Comparison of ENCODE assay signal across 16 cellular contexts in genomic region chr20:32444474-32445220, GRCh38.
DNase-seq lines count a peak whose midpoint lies in the region; ATAC-seq and FAIRE-seq lines count a peak whose summit lies in the region.
"Had no signal": no experiment of that assay in that cellular context is flagged by ENCODE, and none has a peak within 500 bp of the region (broad histone marks: within the 10 kb centered on the region; RNA-seq: fewer than 3 reads in every experiment).

No MANE protein-coding gene starts in this region.

- no peaks in the 10 kb centered on the region for H3K9me3 ChIP-seq in CD4-positive, CD25-positive, alpha-beta regulatory T cell (ENCODE audit: control insufficient read depth in 2 of 2, low read length in 2 of 2)
- H3K9me3 ChIP-seq in neuronal stem cell (replicated peaks in 1 of 2; ENCODE audit: control insufficient read depth in 2 of 2, insufficient read depth in 1 of 2, low read depth in 1 of 2, low read length in 2 of 2) = no peaks in the 10 kb centered on the region
- H3K9me3 ChIP-seq: lower lobe of right lung, prostate gland had no signal

- peak overlapping the region; percentile 80 to 89 (median 87) for H3K27ac Mint-ChIP-seq in CD4-positive, CD25-positive, alpha-beta regulatory T cell
- peak overlapping the region in 2 of 3 donors; percentile 46 to 65 for H3K27ac Mint-ChIP-seq in IgD-negative memory B cell
- H3K27ac Mint-ChIP-seq in central memory CD8-positive, alpha-beta T cell (ENCODE audit: low read depth) = peak overlapping the region; percentile 39

- peaks cover 27% of the 10 kb centered on the region for H3K36me3 Mint-ChIP-seq in CD4-positive, CD25-positive, alpha-beta regulatory T cell
- no peaks in the 10 kb centered on the region for H3K36me3 Mint-ChIP-seq in IgD-negative memory B cell
- peaks cover 36% of the 10 kb centered on the region for H3K36me3 Mint-ChIP-seq in central memory CD8-positive, alpha-beta T cell (ENCODE audit: insufficient read depth)

- FAIRE-seq in HTR-8/SVneo (lab: Jason Lieb, UNC) = no peak

- H3K9me3 Mint-ChIP-seq in CD4-positive, CD25-positive, alpha-beta regulatory T cell = no peaks in the 10 kb centered on the region
- no peaks in the 10 kb centered on the region for H3K9me3 Mint-ChIP-seq in IgD-negative memory B cell
- H3K9me3 Mint-ChIP-seq in central memory CD8-positive, alpha-beta T cell = no peaks in the 10 kb centered on the region
- H3K9me3 Mint-ChIP-seq: activated T-cell treated with anti-CD3 and anti-CD28 coated beads, Interleukin-2, amount 50 U/mL, for 4 hours; stimulated activated naive B cell treated with anti-CD40 and anti-IgM and Interleukin-4, amounts not matched to agents 10 μg/mL and 1 μg/mL and 100 μg/mL, for 72 hours had no signal

- H2AK5ac ChIP-seq in neuronal stem cell (ENCODE audit: low read depth, low read length) = no peak overlapping the region

- H4K91ac ChIP-seq in neuronal stem cell (ENCODE audit: low read depth, low read length, poor library complexity) = no peak overlapping the region

- H3K27me3 Mint-ChIP-seq in CD4-positive, CD25-positive, alpha-beta regulatory T cell = no peaks in the 10 kb centered on the region
- H3K27me3 Mint-ChIP-seq in IgD-negative memory B cell = no peaks in the 10 kb centered on the region
- no peaks in the 10 kb centered on the region for H3K27me3 Mint-ChIP-seq in central memory CD8-positive, alpha-beta T cell
- H3K27me3 Mint-ChIP-seq: stimulated activated naive B cell treated with anti-CD40 and anti-IgM and Interleukin-4, amounts not matched to agents 10 μg/mL and 1 μg/mL and 100 μg/mL, for 72 hours had no signal

- no peak overlapping the region for H3K18ac ChIP-seq in neuronal stem cell (ENCODE audit: low read length)

- H3K79me1 ChIP-seq in neuronal stem cell (ENCODE audit: low read depth, low read length) = peaks cover 5% of the 10 kb centered on the region

- H3K4me3 ChIP-seq in CD4-positive, CD25-positive, alpha-beta regulatory T cell (ENCODE audit: low read depth, low read length) = no peak overlapping the region
- no peak overlapping the region for H3K4me3 ChIP-seq in neuronal stem cell (ENCODE audit: low read length in 2 of 2)
- H3K4me3 ChIP-seq: lower lobe of right lung, prostate gland had no signal

- no peak overlapping the region for H2BK15ac ChIP-seq in neuronal stem cell (ENCODE audit: low read length)

- H3K27ac ChIP-seq in CD4-positive, CD25-positive, alpha-beta regulatory T cell (ENCODE audit: insufficient read depth, low read length, poor library complexity, severe bottlenecking) = peak overlapping the region; percentile 31
- peak overlapping the region; percentile 44 for H3K27ac ChIP-seq in neuronal stem cell (replicated peaks; ENCODE audit: low read length)
- H3K27ac ChIP-seq: lower lobe of right lung, prostate gland had no signal

- H3K4me1 Mint-ChIP-seq in CD4-positive, CD25-positive, alpha-beta regulatory T cell = peaks cover 0 to 53% (median 28%) of the 10 kb centered on the region in 4 donors
- H3K4me1 Mint-ChIP-seq in IgD-negative memory B cell = peaks cover 32 to 52% (median 34%) of the 10 kb centered on the region in 3 donors
- H3K4me1 Mint-ChIP-seq in central memory CD8-positive, alpha-beta T cell = peaks cover 21% of the 10 kb centered on the region

- H4K8ac ChIP-seq in neuronal stem cell (ENCODE audit: low read depth, low read length) = no peak overlapping the region

- no peak overlapping the region for H2AFZ ChIP-seq in neuronal stem cell (ENCODE audit: low read length)

- H3K14ac ChIP-seq in neuronal stem cell (ENCODE audit: low read length) = no peak overlapping the region

- H3K4me3 Mint-ChIP-seq in CD4-positive, CD25-positive, alpha-beta regulatory T cell = no peak overlapping the region
- H3K4me3 Mint-ChIP-seq in IgD-negative memory B cell = peak overlapping the region in 1 of 4 donors; percentile 74
- no peak overlapping the region for H3K4me3 Mint-ChIP-seq in central memory CD8-positive, alpha-beta T cell
- H3K4me3 Mint-ChIP-seq: activated T-cell treated with anti-CD3 and anti-CD28 coated beads, Interleukin-2, amount 50 U/mL, for 4 hours had no signal

- H3K36me3 ChIP-seq in CD4-positive, CD25-positive, alpha-beta regulatory T cell (ENCODE audit: control insufficient read depth, insufficient read depth, low read length) = peaks cover 66% of the 10 kb centered on the region
- H3K36me3 ChIP-seq in neuronal stem cell (replicated peaks in 1 of 2; ENCODE audit: control insufficient read depth in 2 of 2, insufficient read depth in 2 of 2, low read length in 2 of 2) = peaks cover 23 to 96% of the 10 kb centered on the region in 2 donors
- H3K36me3 ChIP-seq: prostate gland had no signal

- H2BK120ac ChIP-seq in neuronal stem cell (ENCODE audit: low read depth, low read length) = no peak overlapping the region

- H3K4me1 ChIP-seq in CD4-positive, CD25-positive, alpha-beta regulatory T cell (ENCODE audit: control insufficient read depth, insufficient read depth, low read length, poor library complexity, severe bottlenecking) = peaks cover 10% of the 10 kb centered on the region
- H3K4me1 ChIP-seq in neuronal stem cell (ENCODE audit: control insufficient read depth in 2 of 2, insufficient read depth in 1 of 2, low read depth in 1 of 2, low read length in 2 of 2) = peaks cover 0 to 12% of the 10 kb centered on the region in 2 donors

- H3K4me2 ChIP-seq in neuronal stem cell (ENCODE audit: insufficient read depth, low read length, poor library complexity, severe bottlenecking) = no peak overlapping the region

- no peak overlapping the region for H2BK5ac ChIP-seq in neuronal stem cell (ENCODE audit: low read length)

- no peak for DNase-seq in CD4-positive, CD25-positive, alpha-beta regulatory T cell
- no peak for DNase-seq in central memory CD8-positive, alpha-beta T cell (ENCODE audit: low spot score in 2 of 2)
- DNase-seq in neuronal stem cell (ENCODE audit: low spot score) (no peak), GM03348 (ENCODE audit: low spot score) (no peak), HTR-8/SVneo (ENCODE audit: insufficient read length, low spot score) (no peak)
- DNase-seq in stimulated activated CD4-positive, alpha-beta T cell treated with anti-CD3 and anti-CD28 coated beads, Interleukin-1b, Interleukin-23, amount 100 ng/mL, for 48 hours = no peak
- DNase-seq: activated T-cell treated with anti-CD3 and anti-CD28 coated beads, Interleukin-2, amount 50 U/mL, for 4 hours; erythroblast; KBM-7; lower lobe of right lung; NCI-H146; stimulated activated naive B cell treated with anti-CD40 and anti-IgM and Interleukin-4, amounts not matched to agents 10 μg/mL and 1 μg/mL and 100 μg/mL, for 72 hours had no signal

- ATAC-seq in CD4-positive, CD25-positive, alpha-beta regulatory T cell (ENCODE audit: low read depth in 2 of 2) = no peak
- ATAC-seq in central memory CD8-positive, alpha-beta T cell (replicated peaks; ENCODE audit: extremely low read depth, poor library complexity, severe bottlenecking) = no peak
- ATAC-seq in GM19023 (IDR thresholded peaks at IDR 0.05; ENCODE audit: unreplicated experiment) = no peak
- ATAC-seq: activated T-cell treated with anti-CD3 and anti-CD28 coated beads, Interleukin-2, amount 50 U/mL, for 4 hours; HCT116; stimulated activated naive B cell treated with anti-CD40 and anti-IgM and Interleukin-4, amounts not matched to agents 10 μg/mL and 1 μg/mL and 100 μg/mL, for 72 hours had no signal

- H3K4ac ChIP-seq in neuronal stem cell (ENCODE audit: low read length) = no peak overlapping the region

- H2BK12ac ChIP-seq in neuronal stem cell (ENCODE audit: low read length) = no peak overlapping the region

- no peaks in the 10 kb centered on the region for H3K27me3 ChIP-seq in CD4-positive, CD25-positive, alpha-beta regulatory T cell (ENCODE audit: control insufficient read depth, insufficient read depth, low read length)
- no peaks in the 10 kb centered on the region for H3K27me3 ChIP-seq in neuronal stem cell (ENCODE audit: control insufficient read depth in 3 of 3, insufficient read depth in 3 of 3, low read depth in 1 of 3, low read length in 3 of 3)

- H3K9ac ChIP-seq in neuronal stem cell (ENCODE audit: low read depth, low read length, poor library complexity) = no peak overlapping the region

- no peak overlapping the region for H3K23ac ChIP-seq in neuronal stem cell (ENCODE audit: low read depth, low read length, poor library complexity)

- no CpG with 5 or more reads among the region's 7 CpGs for WGBS in neuronal stem cell (ENCODE audit: extremely low coverage in 2 of 2, insufficient read length in 2 of 2, insufficient replicate concordance in 1 of 2), 2 donors
